2 cellular contexts compared by ENCODE assay signal in the genomic region with DNA sequence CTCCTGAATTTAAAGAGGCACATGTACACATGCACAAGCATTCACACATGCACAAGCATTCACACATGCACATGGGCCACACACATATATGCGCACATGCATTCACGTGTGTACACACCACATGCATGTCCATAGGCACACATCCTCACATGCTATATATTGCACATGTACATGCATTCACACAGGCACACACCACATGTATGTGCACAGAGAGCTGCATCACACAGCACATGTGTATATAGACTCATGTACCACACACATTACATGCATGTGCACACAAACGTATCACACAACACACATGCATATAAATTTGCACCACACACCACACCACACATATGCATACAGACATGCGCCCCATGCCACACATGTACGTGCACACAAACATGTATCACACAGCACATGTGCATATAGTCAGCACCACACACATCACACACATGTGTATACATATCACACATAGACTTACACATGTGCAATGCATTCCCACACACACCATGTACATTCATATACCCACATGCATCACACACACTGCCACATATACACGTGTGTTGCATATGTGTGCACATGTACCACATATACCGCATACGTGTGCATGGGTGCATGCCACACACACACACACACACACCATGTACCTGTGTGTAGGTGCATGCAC.
TF ChIP-seq lines count a peak whose summit lies in the region.

No MANE protein-coding gene starts in this region.

TF ChIP-seq in endothelial cell of umbilical vein, 7 proteins besides CTCF, POLR2A, EP300 and RAD21 (continued from another document):
- TF ChIP-seq, protein P1, sequence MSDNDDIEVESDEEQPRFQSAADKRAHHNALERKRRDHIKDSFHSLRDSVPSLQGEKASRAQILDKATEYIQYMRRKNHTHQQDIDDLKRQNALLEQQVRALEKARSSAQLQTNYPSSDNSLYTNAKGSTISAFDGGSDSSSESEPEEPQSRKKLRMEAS (IDR thresholded peaks at IDR 0.05; ENCODE audit: insufficient read depth, insufficient read length): peak; percentile 17

TF ChIP-seq in neural cell, 6 proteins besides CTCF, POLR2A, EP300 and RAD21 (continued from another document):
- TF ChIP-seq, protein P2, sequence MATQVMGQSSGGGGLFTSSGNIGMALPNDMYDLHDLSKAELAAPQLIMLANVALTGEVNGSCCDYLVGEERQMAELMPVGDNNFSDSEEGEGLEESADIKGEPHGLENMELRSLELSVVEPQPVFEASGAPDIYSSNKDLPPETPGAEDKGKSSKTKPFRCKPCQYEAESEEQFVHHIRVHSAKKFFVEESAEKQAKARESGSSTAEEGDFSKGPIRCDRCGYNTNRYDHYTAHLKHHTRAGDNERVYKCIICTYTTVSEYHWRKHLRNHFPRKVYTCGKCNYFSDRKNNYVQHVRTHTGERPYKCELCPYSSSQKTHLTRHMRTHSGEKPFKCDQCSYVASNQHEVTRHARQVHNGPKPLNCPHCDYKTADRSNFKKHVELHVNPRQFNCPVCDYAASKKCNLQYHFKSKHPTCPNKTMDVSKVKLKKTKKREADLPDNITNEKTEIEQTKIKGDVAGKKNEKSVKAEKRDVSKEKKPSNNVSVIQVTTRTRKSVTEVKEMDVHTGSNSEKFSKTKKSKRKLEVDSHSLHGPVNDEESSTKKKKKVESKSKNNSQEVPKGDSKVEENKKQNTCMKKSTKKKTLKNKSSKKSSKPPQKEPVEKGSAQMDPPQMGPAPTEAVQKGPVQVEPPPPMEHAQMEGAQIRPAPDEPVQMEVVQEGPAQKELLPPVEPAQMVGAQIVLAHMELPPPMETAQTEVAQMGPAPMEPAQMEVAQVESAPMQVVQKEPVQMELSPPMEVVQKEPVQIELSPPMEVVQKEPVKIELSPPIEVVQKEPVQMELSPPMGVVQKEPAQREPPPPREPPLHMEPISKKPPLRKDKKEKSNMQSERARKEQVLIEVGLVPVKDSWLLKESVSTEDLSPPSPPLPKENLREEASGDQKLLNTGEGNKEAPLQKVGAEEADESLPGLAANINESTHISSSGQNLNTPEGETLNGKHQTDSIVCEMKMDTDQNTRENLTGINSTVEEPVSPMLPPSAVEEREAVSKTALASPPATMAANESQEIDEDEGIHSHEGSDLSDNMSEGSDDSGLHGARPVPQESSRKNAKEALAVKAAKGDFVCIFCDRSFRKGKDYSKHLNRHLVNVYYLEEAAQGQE (IDR thresholded peaks at IDR 0.05; ENCODE audit: borderline replicate concordance): no peak
- TF ChIP-seq TAF1 (IDR thresholded peaks at IDR 0.05; ENCODE audit: low read depth) (no peak), POLR2AphosphoS5 (IDR thresholded peaks at IDR 0.05) (peak; percentile 3), EZH2 (IDR thresholded peaks at IDR 0.05; ENCODE audit: borderline replicate concordance, insufficient read depth, low read length, poor library complexity, severe bottlenecking) (no peak)
TF ChIP-seq in neural cell: peak in this region for 2.
